In the genomic region with DNA sequence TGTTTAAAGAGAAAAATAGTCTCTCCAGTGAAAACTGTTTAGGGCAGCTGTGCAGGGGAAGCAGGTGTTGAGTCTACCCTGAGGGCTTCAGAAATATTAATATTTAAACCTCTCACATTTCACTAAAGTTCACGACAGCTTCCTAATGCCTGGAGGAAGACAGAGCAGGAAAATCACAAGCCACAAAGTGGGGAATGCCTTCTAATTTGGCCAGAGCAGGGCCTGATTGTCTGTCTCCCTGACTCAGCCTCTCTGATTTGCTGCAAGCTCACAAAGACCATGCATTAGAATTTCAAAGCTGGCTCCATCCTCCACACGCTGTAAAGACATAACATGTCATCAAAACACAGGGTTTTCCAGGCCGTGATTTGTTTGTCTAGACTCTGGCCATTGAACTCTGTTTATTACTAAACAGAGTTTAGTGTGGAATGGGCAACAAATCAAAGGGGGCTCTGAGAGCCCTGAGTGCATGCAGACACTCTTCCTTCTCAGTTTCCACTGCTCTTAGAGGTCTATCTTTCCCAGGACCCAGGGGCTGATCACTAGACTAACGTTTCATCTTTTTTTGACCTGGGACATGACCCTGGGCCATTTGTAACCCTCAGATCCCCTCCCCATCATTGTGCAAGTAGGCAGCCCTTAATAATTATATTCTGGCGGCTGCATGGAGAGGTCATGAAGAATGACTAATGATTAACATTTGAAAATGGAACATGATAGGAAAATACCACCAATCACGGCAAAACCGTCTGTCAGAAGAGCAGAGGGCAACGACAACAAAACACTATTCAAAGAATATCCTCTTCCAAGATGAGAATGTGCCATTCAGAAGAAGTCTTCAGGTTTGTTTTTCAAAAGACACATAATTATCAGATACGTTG, we compare ENCODE assay signal across 17 cellular contexts.
DNase-seq lines count a peak whose midpoint lies in the region; ATAC-seq and TF ChIP-seq lines count a peak whose summit lies in the region.
"Had no signal": no experiment of that assay in that cellular context is flagged by ENCODE, and none has a peak within 500 bp of the region (broad histone marks: within the 10 kb centered on the region; RNA-seq: fewer than 3 reads in every experiment).

No MANE protein-coding gene starts in this region.

- H3K4me1 Mint-ChIP-seq in Calu3 (ENCODE audit: low read depth, unreplicated experiment) (peaks cover 55% of the 10 kb centered on the region), neural crest cell (peaks cover 39% of the 10 kb centered on the region)

- TF ChIP-seq CTCF in Calu3 (IDR thresholded peaks at IDR 0.05; ENCODE audit: unreplicated experiment) (no peak), neural crest cell (conservative IDR thresholded peaks at IDR 0.05) (no peak), A673 (conservative IDR thresholded peaks at IDR 0.05; ENCODE audit: low read depth, low read length) (no peak), upper lobe of right lung (IDR thresholded peaks at IDR 0.05) (no peak)

- POLR2A ChIA-PET in A673 (lab: Charles Lee; ENCODE audit: low non-redundant PET) = no interaction called here

- H3K4me3 ChIP-seq in A673 (ENCODE audit: low read depth, low read length, poor library complexity, severe bottlenecking) (no peak overlapping the region), upper lobe of right lung (no peak overlapping the region)
- H3K4me3 ChIP-seq: adrenal gland, heart right ventricle, MG63, uterus had no signal

- H3K36me3 ChIP-seq in A673 (ENCODE audit: insufficient read depth, low read length, poor library complexity, severe bottlenecking) (no peaks in the 10 kb centered on the region), upper lobe of right lung (no peaks in the 10 kb centered on the region)
- H3K36me3 ChIP-seq: adrenal gland, heart right ventricle, MG63, uterus had no signal

- H3K4me3 Mint-ChIP-seq in Calu3 (ENCODE audit: low read depth, unreplicated experiment) = no peak overlapping the region
- peak overlapping the region; percentile 18 for H3K4me3 Mint-ChIP-seq in neural crest cell
- H3K4me3 Mint-ChIP-seq: naive thymus-derived CD8-positive, alpha-beta T cell had no signal

- no peaks in the 10 kb centered on the region for H3K27me3 Mint-ChIP-seq in Calu3 (ENCODE audit: unreplicated experiment)
- H3K27me3 Mint-ChIP-seq in neural crest cell (ENCODE audit: low read depth) = no peaks in the 10 kb centered on the region

- no peaks in the 10 kb centered on the region for H3K9me3 ChIP-seq in A673 (ENCODE audit: low read depth, low read length, poor library complexity, severe bottlenecking)
- no peaks in the 10 kb centered on the region for H3K9me3 ChIP-seq in upper lobe of right lung
- H3K9me3 ChIP-seq: adrenal gland, heart right ventricle, MG63, uterus had no signal

- ATAC-seq in esophagus mucosa (no peak), upper lobe of right lung (no peak)
- ATAC-seq: left colon; naive thymus-derived CD8-positive, alpha-beta T cell had no signal

- H3K27ac Mint-ChIP-seq in Calu3 (ENCODE audit: unreplicated experiment) = peak overlapping the region; percentile 63
- H3K27ac Mint-ChIP-seq in neural crest cell (ENCODE audit: unreplicated experiment) = peak overlapping the region; percentile 60
- H3K27ac Mint-ChIP-seq: activated T-helper 2 cell treated with anti-CD3 and anti-CD28 coated beads, Interferon-gamma antibody, Interleukin-2, Interleukin-4, amounts not matched to agents 10 μg/mL and 5 μg/mL and 100 μg/mL, durations not matched to agents 14 hours and 24 hours and 36 hours; naive thymus-derived CD8-positive, alpha-beta T cell had no signal

- H3K27ac ChIP-seq in A673 (ENCODE audit: low read depth, low read length, poor library complexity, severe bottlenecking) = no peak overlapping the region
- H3K27ac ChIP-seq in upper lobe of right lung = no peak overlapping the region
- H3K27ac ChIP-seq: adrenal gland, uterus had no signal

- CTCF ChIA-PET in Calu3 (lab: Charles Lee) = interaction anchor here (0.6 to 1.7 kb wide), 6 partner anchors 9 to 676 kb away, joined by 3 to 7 read pairs (median 4); no protein-coding TSS in a partner anchor
- CTCF ChIA-PET in A673 (lab: Charles Lee) = no interaction called here

- no peaks in the 10 kb centered on the region for H3K36me3 Mint-ChIP-seq in Calu3 (ENCODE audit: insufficient read depth, unreplicated experiment)
- no peaks in the 10 kb centered on the region for H3K36me3 Mint-ChIP-seq in neural crest cell (ENCODE audit: low read depth)
- H3K36me3 Mint-ChIP-seq: naive thymus-derived CD8-positive, alpha-beta T cell had no signal

- BruUV-seq in Calu3 (replicated peaks; lab: Mats Ljungman, UMichigan) = no TSS peak
- no TSS peak for BruUV-seq in A673 (replicated peaks; lab: Mats Ljungman, UMichigan)

- H3K9me3 Mint-ChIP-seq in Calu3 (ENCODE audit: low read depth, unreplicated experiment) (no peaks in the 10 kb centered on the region), neural crest cell (no peaks in the 10 kb centered on the region)
- H3K9me3 Mint-ChIP-seq: activated T-helper 2 cell treated with anti-CD3 and anti-CD28 coated beads, Interferon-gamma antibody, Interleukin-2, Interleukin-4, amounts not matched to agents 10 μg/mL and 5 μg/mL and 100 μg/mL, durations not matched to agents 14 hours and 24 hours and 36 hours; naive thymus-derived CD8-positive, alpha-beta T cell had no signal

- intact Hi-C loops in Calu3 (cut with micrococcal nuclease; ENCODE audit: unreplicated experiment) = loop anchor here (2.0 to 5.0 kb wide), 4 partner anchors 87 to 173 kb away; no protein-coding TSS in a partner anchor
- intact Hi-C loops in A673 (cut with micrococcal nuclease; ENCODE audit: unreplicated experiment) = no loop called here
- intact Hi-C loops in upper lobe of right lung (cut with DNase I) = no loop called here

- H3K27me3 ChIP-seq in A673 (replicated peaks; ENCODE audit: insufficient read depth, low read depth, low read length, poor library complexity) (no peaks in the 10 kb centered on the region), upper lobe of right lung (no peaks in the 10 kb centered on the region)
- H3K27me3 ChIP-seq: adrenal gland, heart right ventricle, MG63, uterus had no signal

- DNase-seq in Calu3 (peak; percentile 21), NCI-H2227 treated with DMSO at 0.1 percent for 48 hours (lab: John Stamatoyannopoulos, UW) (peak; percentile 60), glomerular visceral epithelial cell (ENCODE audit: extremely low spot score) (peak; percentile 17), neural crest cell (ENCODE audit: low read depth, low spot score) (no peak), A673 (ENCODE audit: low spot score) (no peak), upper lobe of right lung (no peak)
- no peak for DNase-seq in effector CD4-positive, alpha-beta T cell
- DNase-seq: adrenal gland; DMS79; heart right ventricle; left colon; MG63; naive thymus-derived CD8-positive, alpha-beta T cell; stimulated activated naive CD4-positive, alpha-beta T cell; uterus had no signal

- H3K4me1 ChIP-seq in A673 (ENCODE audit: insufficient read depth, low read length, poor library complexity, severe bottlenecking) = peaks cover 4% of the 10 kb centered on the region
- peaks cover 18% of the 10 kb centered on the region for H3K4me1 ChIP-seq in upper lobe of right lung
- H3K4me1 ChIP-seq: adrenal gland, uterus had no signal

Comparison
In these comparisons a context has a peak if more than half of its experiments do, and no peak if none do; other contexts are left out.
1. DNase-seq: peak in Calu3 (single experiment), NCI-H2227 treated with DMSO at 0.1 percent for 48 hours (single experiment) and glomerular visceral epithelial cell (single experiment); none in neural crest cell (single experiment), effector CD4-positive, alpha-beta T cell (single experiment), A673 (single experiment) and upper lobe of right lung (single experiment).